In the genomic region with DNA sequence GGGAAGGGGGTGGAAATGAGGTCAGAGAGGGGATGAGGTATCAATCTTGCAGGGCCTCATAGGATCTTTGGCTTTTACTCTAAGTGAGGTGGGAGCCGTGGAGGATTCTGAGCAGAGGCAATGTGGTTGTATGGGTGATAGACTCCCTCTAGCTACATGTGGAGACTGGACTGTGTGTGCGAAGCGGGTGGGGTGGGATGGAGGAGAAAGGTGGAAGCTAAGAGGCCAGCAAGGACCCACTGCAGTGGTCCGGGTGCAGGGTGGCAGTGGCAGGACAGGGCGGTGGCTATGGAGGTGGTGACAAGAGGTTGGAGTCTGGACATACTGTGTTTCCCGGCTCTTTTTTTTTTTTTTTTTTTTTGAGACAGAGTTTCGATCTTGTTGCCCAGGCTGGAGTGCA, we compare ENCODE assay signal across 2 cellular contexts.
TF ChIP-seq lines count a peak whose summit lies in the region.

No MANE protein-coding gene starts in this region.

TF ChIP-seq in A549, 52 proteins besides CTCF, POLR2A, EP300 and RAD21:
- no peak for TF ChIP-seq REST (IDR thresholded peaks at IDR 0.05)
- no peak for TF ChIP-seq NFE2L2 (conservative IDR thresholded peaks at IDR 0.05; ENCODE audit: low read length)
- TF ChIP-seq ZSCAN20 (CRISPR knock-in tag; IDR thresholded peaks at IDR 0.05): no peak
- no peak for TF ChIP-seq SREBF2 (IDR thresholded peaks at IDR 0.05)
- no peak for TF ChIP-seq HOXB13 (CRISPR knock-in tag; IDR thresholded peaks at IDR 0.05; ENCODE audit: low read depth)
- no peak for TF ChIP-seq CBX2 (IDR thresholded peaks at IDR 0.05; ENCODE audit: borderline replicate concordance, low read depth)
- no peak for TF ChIP-seq KDM1A (IDR thresholded peaks at IDR 0.05; ENCODE audit: low read depth)
- TF ChIP-seq POLR2AphosphoS2 (conservative IDR thresholded peaks at IDR 0.05; ENCODE audit: low read length): no peak
- no peak for TF ChIP-seq HEYL (CRISPR knock-in tag; IDR thresholded peaks at IDR 0.05)
- TF ChIP-seq TFCP2L1 (CRISPR knock-in tag; IDR thresholded peaks at IDR 0.05): no peak
- no peak for TF ChIP-seq TP53 (CRISPR knock-in tag; IDR thresholded peaks at IDR 0.05)
- TF ChIP-seq ZC3H11A (IDR thresholded peaks at IDR 0.05): no peak
- TF ChIP-seq HOXA7 (CRISPR knock-in tag; IDR thresholded peaks at IDR 0.05): no peak

TF ChIP-seq in IMR-90, 13 proteins besides CTCF, POLR2A, EP300 and RAD21:
- TF ChIP-seq NFE2L2 (IDR thresholded peaks at IDR 0.05; ENCODE audit: low read depth, low read length): no peak
- no peak for TF ChIP-seq MAZ (IDR thresholded peaks at IDR 0.05; ENCODE audit: borderline replicate concordance, low read depth, low read length)
- no peak for TF ChIP-seq CEBPB (IDR thresholded peaks at IDR 0.05; ENCODE audit: low read depth, low read length)
